ENCODE assay signal across 1 cellular context in the genomic region with DNA sequence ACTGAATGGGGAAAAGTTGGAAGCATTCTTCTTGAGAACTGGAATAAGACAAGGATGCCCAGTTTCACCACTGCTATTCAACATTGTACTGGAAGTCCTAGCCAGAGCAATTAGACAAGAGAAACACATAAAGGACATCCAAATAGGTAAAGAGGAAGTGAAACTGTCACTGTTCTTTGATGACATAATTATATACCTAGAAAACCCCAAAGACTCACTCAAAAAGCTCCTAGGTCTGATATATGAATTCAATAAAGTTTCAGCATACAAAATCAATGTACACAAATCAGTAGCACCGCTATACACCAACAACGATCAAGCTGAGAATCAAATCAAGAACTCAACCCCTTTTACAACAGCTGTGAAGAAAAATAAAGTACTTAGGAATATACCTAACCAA.
TF ChIP-seq lines count a peak whose summit lies in the region.

No MANE protein-coding gene starts in this region.

TF ChIP-seq in GM12878, 131 proteins besides CTCF, POLR2A, EP300 and RAD21 (continued from another document and continues in another):
- no peak for TF ChIP-seq GABPA (IDR thresholded peaks at IDR 0.05; ENCODE audit: low read depth)
- TF ChIP-seq, protein P1, sequence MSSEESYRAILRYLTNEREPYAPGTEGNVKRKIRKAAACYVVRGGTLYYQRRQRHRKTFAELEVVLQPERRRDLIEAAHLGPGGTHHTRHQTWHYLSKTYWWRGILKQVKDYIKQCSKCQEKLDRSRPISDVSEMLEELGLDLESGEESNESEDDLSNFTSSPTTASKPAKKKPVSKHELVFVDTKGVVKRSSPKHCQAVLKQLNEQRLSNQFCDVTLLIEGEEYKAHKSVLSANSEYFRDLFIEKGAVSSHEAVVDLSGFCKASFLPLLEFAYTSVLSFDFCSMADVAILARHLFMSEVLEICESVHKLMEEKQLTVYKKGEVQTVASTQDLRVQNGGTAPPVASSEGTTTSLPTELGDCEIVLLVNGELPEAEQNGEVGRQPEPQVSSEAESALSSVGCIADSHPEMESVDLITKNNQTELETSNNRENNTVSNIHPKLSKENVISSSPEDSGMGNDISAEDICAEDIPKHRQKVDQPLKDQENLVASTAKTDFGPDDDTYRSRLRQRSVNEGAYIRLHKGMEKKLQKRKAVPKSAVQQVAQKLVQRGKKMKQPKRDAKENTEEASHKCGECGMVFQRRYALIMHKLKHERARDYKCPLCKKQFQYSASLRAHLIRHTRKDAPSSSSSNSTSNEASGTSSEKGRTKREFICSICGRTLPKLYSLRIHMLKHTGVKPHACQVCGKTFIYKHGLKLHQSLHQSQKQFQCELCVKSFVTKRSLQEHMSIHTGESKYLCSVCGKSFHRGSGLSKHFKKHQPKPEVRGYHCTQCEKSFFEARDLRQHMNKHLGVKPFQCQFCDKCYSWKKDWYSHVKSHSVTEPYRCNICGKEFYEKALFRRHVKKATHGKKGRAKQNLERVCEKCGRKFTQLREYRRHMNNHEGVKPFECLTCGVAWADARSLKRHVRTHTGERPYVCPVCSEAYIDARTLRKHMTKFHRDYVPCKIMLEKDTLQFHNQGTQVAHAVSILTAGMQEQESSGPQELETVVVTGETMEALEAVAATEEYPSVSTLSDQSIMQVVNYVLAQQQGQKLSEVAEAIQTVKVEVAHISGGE (CRISPR knock-in tag; IDR thresholded peaks at IDR 0.05) = no peak
- no peak for TF ChIP-seq JUND (IDR thresholded peaks at IDR 0.05; ENCODE audit: low read depth, low read length)
- no peak for TF ChIP-seq MXI1 (IDR thresholded peaks at IDR 0.05; ENCODE audit: low read depth, low read length)
- TF ChIP-seq ZNF622 (IDR thresholded peaks at IDR 0.05) = no peak
- 0 out of 2 replicates have a peak, but pooled peaks have one; percentile 23 for TF ChIP-seq GATAD2B (conservative IDR thresholded peaks at IDR 0.05; ENCODE audit: low read depth)
- no peak for TF ChIP-seq ZNF384 (IDR thresholded peaks at IDR 0.05; ENCODE audit: borderline replicate concordance, low read depth, low read length)
- no peak for TF ChIP-seq IRF5 (IDR thresholded peaks at IDR 0.05; ENCODE audit: borderline replicate concordance)
- no peak for TF ChIP-seq ZNF274 (IDR thresholded peaks at IDR 0.05; ENCODE audit: insufficient read depth, insufficient read length)
- no peak for TF ChIP-seq NR2F1 (conservative IDR thresholded peaks at IDR 0.05)
- no peak for TF ChIP-seq STAT1 (conservative IDR thresholded peaks at IDR 0.05)
- TF ChIP-seq FOS (IDR thresholded peaks at IDR 0.05; ENCODE audit: borderline replicate concordance, extremely low read depth, insufficient read length) = no peak
- TF ChIP-seq NFXL1 (IDR thresholded peaks at IDR 0.05; ENCODE audit: borderline replicate concordance) = no peak
- TF ChIP-seq, protein P2, sequence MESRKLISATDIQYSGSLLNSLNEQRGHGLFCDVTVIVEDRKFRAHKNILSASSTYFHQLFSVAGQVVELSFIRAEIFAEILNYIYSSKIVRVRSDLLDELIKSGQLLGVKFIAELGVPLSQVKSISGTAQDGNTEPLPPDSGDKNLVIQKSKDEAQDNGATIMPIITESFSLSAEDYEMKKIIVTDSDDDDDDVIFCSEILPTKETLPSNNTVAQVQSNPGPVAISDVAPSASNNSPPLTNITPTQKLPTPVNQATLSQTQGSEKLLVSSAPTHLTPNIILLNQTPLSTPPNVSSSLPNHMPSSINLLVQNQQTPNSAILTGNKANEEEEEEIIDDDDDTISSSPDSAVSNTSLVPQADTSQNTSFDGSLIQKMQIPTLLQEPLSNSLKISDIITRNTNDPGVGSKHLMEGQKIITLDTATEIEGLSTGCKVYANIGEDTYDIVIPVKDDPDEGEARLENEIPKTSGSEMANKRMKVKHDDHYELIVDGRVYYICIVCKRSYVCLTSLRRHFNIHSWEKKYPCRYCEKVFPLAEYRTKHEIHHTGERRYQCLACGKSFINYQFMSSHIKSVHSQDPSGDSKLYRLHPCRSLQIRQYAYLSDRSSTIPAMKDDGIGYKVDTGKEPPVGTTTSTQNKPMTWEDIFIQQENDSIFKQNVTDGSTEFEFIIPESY (IDR thresholded peaks at IDR 0.05) = no peak
- TF ChIP-seq EED (IDR thresholded peaks at IDR 0.05; ENCODE audit: low read depth) = no peak
- TF ChIP-seq KAT2A (conservative IDR thresholded peaks at IDR 0.05; ENCODE audit: control insufficient read depth, low read depth, low read length) = no peak
- no peak for TF ChIP-seq KLF5 (IDR thresholded peaks at IDR 0.05; ENCODE audit: partially characterized antibody)
- no peak for TF ChIP-seq EZH2 (IDR thresholded peaks at IDR 0.05; ENCODE audit: borderline replicate concordance, control insufficient read depth, low read depth, low read length)
- no peak for TF ChIP-seq NFYA (IDR thresholded peaks at IDR 0.05; ENCODE audit: borderline replicate concordance, low read depth, low read length)
- peak; percentile 55 for TF ChIP-seq PKNOX1 (IDR thresholded peaks at IDR 0.05)
- TF ChIP-seq CREM (IDR thresholded peaks at IDR 0.05; ENCODE audit: low read depth) = peak; percentile 52
- no peak for TF ChIP-seq CREB1 (IDR thresholded peaks at IDR 0.05; ENCODE audit: low read depth)
- no peak for TF ChIP-seq HCFC1 (IDR thresholded peaks at IDR 0.05; ENCODE audit: low read length)
- TF ChIP-seq RFX5 (IDR thresholded peaks at IDR 0.05; ENCODE audit: low read depth, low read length) = no peak
- TF ChIP-seq DPF2 (IDR thresholded peaks at IDR 0.05) = peak; percentile 94
- no peak for TF ChIP-seq POLR2AphosphoS2 (IDR thresholded peaks at IDR 0.05; ENCODE audit: low read depth, low read length)
- TF ChIP-seq ESRRA (IDR thresholded peaks at IDR 0.05; ENCODE audit: low read length) = no peak
- TF ChIP-seq SUZ12 (IDR thresholded peaks at IDR 0.05; ENCODE audit: unreplicated experiment) = no peak
- TF ChIP-seq ZNF24 (IDR thresholded peaks at IDR 0.05) = no peak
- no peak for TF ChIP-seq PML (IDR thresholded peaks at IDR 0.05; ENCODE audit: low read length)
- TF ChIP-seq SMARCA5 (IDR thresholded peaks at IDR 0.05) = 0 out of 2 replicates have a peak, but pooled peaks have one; percentile 59
- TF ChIP-seq JUNB (IDR thresholded peaks at IDR 0.05) = peak; percentile 83
- TF ChIP-seq KDM1A (IDR thresholded peaks at IDR 0.05; ENCODE audit: borderline replicate concordance) = no peak
- no peak for TF ChIP-seq HDAC6 (IDR thresholded peaks at IDR 0.05; ENCODE audit: unreplicated experiment)
- TF ChIP-seq, protein P3, sequence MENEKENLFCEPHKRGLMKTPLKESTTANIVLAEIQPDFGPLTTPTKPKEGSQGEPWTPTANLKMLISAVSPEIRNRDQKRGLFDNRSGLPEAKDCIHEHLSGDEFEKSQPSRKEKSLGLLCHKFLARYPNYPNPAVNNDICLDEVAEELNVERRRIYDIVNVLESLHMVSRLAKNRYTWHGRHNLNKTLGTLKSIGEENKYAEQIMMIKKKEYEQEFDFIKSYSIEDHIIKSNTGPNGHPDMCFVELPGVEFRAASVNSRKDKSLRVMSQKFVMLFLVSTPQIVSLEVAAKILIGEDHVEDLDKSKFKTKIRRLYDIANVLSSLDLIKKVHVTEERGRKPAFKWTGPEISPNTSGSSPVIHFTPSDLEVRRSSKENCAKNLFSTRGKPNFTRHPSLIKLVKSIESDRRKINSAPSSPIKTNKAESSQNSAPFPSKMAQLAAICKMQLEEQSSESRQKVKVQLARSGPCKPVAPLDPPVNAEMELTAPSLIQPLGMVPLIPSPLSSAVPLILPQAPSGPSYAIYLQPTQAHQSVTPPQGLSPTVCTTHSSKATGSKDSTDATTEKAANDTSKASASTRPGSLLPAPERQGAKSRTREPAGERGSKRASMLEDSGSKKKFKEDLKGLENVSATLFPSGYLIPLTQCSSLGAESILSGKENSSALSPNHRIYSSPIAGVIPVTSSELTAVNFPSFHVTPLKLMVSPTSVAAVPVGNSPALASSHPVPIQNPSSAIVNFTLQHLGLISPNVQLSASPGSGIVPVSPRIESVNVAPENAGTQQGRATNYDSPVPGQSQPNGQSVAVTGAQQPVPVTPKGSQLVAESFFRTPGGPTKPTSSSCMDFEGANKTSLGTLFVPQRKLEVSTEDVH (IDR thresholded peaks at IDR 0.05; ENCODE audit: low read depth, partially characterized antibody) = no peak
- TF ChIP-seq, protein P4, sequence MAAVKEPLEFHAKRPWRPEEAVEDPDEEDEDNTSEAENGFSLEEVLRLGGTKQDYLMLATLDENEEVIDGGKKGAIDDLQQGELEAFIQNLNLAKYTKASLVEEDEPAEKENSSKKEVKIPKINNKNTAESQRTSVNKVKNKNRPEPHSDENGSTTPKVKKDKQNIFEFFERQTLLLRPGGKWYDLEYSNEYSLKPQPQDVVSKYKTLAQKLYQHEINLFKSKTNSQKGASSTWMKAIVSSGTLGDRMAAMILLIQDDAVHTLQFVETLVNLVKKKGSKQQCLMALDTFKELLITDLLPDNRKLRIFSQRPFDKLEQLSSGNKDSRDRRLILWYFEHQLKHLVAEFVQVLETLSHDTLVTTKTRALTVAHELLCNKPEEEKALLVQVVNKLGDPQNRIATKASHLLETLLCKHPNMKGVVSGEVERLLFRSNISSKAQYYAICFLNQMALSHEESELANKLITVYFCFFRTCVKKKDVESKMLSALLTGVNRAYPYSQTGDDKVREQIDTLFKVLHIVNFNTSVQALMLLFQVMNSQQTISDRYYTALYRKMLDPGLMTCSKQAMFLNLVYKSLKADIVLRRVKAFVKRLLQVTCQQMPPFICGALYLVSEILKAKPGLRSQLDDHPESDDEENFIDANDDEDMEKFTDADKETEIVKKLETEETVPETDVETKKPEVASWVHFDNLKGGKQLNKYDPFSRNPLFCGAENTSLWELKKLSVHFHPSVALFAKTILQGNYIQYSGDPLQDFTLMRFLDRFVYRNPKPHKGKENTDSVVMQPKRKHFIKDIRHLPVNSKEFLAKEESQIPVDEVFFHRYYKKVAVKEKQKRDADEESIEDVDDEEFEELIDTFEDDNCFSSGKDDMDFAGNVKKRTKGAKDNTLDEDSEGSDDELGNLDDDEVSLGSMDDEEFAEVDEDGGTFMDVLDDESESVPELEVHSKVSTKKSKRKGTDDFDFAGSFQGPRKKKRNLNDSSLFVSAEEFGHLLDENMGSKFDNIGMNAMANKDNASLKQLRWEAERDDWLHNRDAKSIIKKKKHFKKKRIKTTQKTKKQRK (IDR thresholded peaks at IDR 0.05; ENCODE audit: low read depth, low read length) = no peak
- TF ChIP-seq TARDBP (IDR thresholded peaks at IDR 0.05; ENCODE audit: borderline replicate concordance) = no peak
- no peak for TF ChIP-seq PAX5 (IDR thresholded peaks at IDR 0.05; ENCODE audit: borderline replicate concordance, low read depth, low read length)
- no peak for TF ChIP-seq CHD2 (IDR thresholded peaks at IDR 0.05; ENCODE audit: borderline replicate concordance, low read depth, low read length)
- no peak; the same call in 1 of the 2 replicates for TF ChIP-seq FOXM1 (IDR thresholded peaks at IDR 0.05; ENCODE audit: low read depth, low read length)
- no peak for TF ChIP-seq RB1 (IDR thresholded peaks at IDR 0.05; ENCODE audit: borderline replicate concordance)
- TF ChIP-seq TBL1XR1 (IDR thresholded peaks at IDR 0.05; ENCODE audit: low read depth, low read length) = no peak
- no peak for TF ChIP-seq SP1 (IDR thresholded peaks at IDR 0.05; ENCODE audit: low read depth, low read length)
- no peak for TF ChIP-seq BHLHE40 (IDR thresholded peaks at IDR 0.05; ENCODE audit: borderline replicate concordance in 1 of 2, low read depth in 2 of 2, low read length in 1 of 2)
- peak; percentile 76; the same call in 1 of the 2 replicates for TF ChIP-seq ZNF217 (IDR thresholded peaks at IDR 0.05)
- TF ChIP-seq BCL11A (IDR thresholded peaks at IDR 0.05; ENCODE audit: low read depth, low read length) = peak; percentile 47; the same call in 1 of the 2 replicates
- no peak for TF ChIP-seq SUPT20H (IDR thresholded peaks at IDR 0.05; ENCODE audit: borderline replicate concordance, control insufficient read depth, low read depth, low read length)
- TF ChIP-seq, protein P5, sequence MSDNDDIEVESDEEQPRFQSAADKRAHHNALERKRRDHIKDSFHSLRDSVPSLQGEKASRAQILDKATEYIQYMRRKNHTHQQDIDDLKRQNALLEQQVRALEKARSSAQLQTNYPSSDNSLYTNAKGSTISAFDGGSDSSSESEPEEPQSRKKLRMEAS (IDR thresholded peaks at IDR 0.05; ENCODE audit: low read depth, low read length) = no peak
- no peak for TF ChIP-seq NR2C2 (IDR thresholded peaks at IDR 0.05; ENCODE audit: borderline replicate concordance, control insufficient read depth, insufficient read length, low read depth)
- no peak for TF ChIP-seq CHD1 (IDR thresholded peaks at IDR 0.05; ENCODE audit: low read depth, low read length)
- TF ChIP-seq EGR1 (IDR thresholded peaks at IDR 0.05; ENCODE audit: borderline replicate concordance in 1 of 2, low read depth in 2 of 2, low read length in 2 of 2) = no peak
- no peak for TF ChIP-seq CBX3 (IDR thresholded peaks at IDR 0.05; ENCODE audit: borderline replicate concordance, low read depth)
